In the genomic region with DNA sequence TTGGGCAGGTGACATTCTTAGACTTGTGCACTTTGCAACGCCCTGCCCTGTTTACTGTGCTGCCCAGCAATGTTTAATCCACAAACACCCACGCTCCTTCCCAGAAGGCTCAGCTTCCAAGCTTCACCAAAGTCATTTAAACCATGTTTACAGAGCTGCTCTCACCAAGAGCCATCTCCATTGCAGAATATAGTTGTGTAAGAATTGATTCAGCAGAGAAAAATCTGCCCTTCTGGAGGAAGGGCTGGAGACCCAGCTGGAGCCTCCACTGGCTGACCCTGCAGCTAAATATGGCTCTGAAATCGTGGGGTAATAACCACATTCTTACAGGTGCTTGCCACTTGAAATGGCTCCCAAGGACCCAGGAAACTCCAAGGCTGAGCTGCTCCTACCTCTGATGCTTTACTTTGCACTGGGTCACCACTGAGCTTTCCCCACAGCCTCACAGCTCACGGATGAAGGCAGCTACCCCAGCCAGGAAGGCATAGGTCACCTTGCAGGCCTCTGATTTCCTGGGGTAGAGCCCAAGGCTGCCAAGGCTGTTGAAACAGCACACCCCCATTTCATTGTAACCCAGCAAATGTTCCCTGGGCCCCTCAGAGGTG, we compare ENCODE assay signal across 10 cellular contexts. TPM values are rescaled to one million over a fixed set of nuclear protein-coding genes. Genes with fewer than 3 reads are reported as not detected.
A peak's percentile ranks its signal among the peaks of the same experiment; 100 is the strongest.
DNase-seq lines count a peak whose midpoint lies in the region; ATAC-seq and TF ChIP-seq lines count a peak whose summit lies in the region.
"Had no signal": no experiment of that assay in that cellular context is flagged by ENCODE, and none has a peak within 500 bp of the region (broad histone marks: within the 10 kb centered on the region; RNA-seq: fewer than 3 reads in every experiment).

No MANE protein-coding gene starts in this region.

- H3K27me3 ChIP-seq in fibroblast of lung (ENCODE audit: control insufficient read depth, insufficient read depth, low read length), result no peaks in the 10 kb centered on the region
- peaks cover 69% of the 10 kb centered on the region for H3K27me3 ChIP-seq in GM23338 (ENCODE audit: insufficient read depth)

- H3K4me3 Mint-ChIP-seq in T-helper 17 cell, result peak overlapping the region; percentile 72
- H3K4me3 Mint-ChIP-seq in GM23338, result no peak overlapping the region

- TF ChIP-seq CTCF in fibroblast of lung (conservative IDR thresholded peaks at IDR 0.05 in 1 of 2, IDR thresholded peaks at IDR 0.05 in 1 of 2; ENCODE audit: low read depth in 1 of 2, low read length in 2 of 2) (no peak), retinal pigment epithelial cell (conservative IDR thresholded peaks at IDR 0.05; ENCODE audit: low read depth, low read length) (no peak), GM23338 (conservative IDR thresholded peaks at IDR 0.05; ENCODE audit: low read depth in 2 of 2) (no peak)

- DNase-seq in EH (ENCODE audit: low read depth), result peak; percentile 91
- DNase-seq in T-helper 17 cell, result no peak
- DNase-seq in fibroblast of lung (ENCODE audit: low read depth in 2 of 2), result peak; percentile 91 to 93
- peak; percentile 80 for DNase-seq in retinal pigment epithelial cell (ENCODE audit: low read depth)
- no peak for DNase-seq in HPDE6-E6E7 (ENCODE audit: extremely low spot score)
- no peak for DNase-seq in GM23338 (ENCODE audit: low spot score)
- no peak for DNase-seq in HK-2 (ENCODE audit: unreplicated experiment)
- DNase-seq: activated CD8-positive, alpha-beta memory T cell treated with anti-CD3 and anti-CD28 coated beads for 24 hours; NCI-H526 had no signal

- H3K27me3 Mint-ChIP-seq in T-helper 17 cell, result no peaks in the 10 kb centered on the region
- peaks cover 19% of the 10 kb centered on the region for H3K27me3 Mint-ChIP-seq in GM23338 (ENCODE audit: insufficient read depth, low read depth, poor library complexity)

- H3K9me3 ChIP-seq in T-helper 17 cell (ENCODE audit: control insufficient read depth, low read length, poor library complexity, severe bottlenecking) (no peaks in the 10 kb centered on the region), fibroblast of lung (ENCODE audit: control insufficient read depth, insufficient read depth, low read depth, low read length) (no peaks in the 10 kb centered on the region)

- no peaks in the 10 kb centered on the region for H4K20me1 ChIP-seq in fibroblast of lung (ENCODE audit: control insufficient read depth, extremely low read depth, insufficient read depth, low read length)
- H4K20me1 ChIP-seq in GM23338 (replicated peaks; ENCODE audit: insufficient read depth), result no peaks in the 10 kb centered on the region

- no peaks in the 10 kb centered on the region; the same call in 1 of the 3 replicates for H3K9me3 Mint-ChIP-seq in GM23338

- H3K4me1 ChIP-seq in fibroblast of lung (ENCODE audit: control insufficient read depth, extremely low read depth, insufficient read depth, low read length), result peaks cover 49% of the 10 kb centered on the region
- H3K4me1 ChIP-seq in GM23338 (ENCODE audit: insufficient read depth), result peaks cover 29% of the 10 kb centered on the region

- ATAC-seq in T-helper 17 cell (no peak), GM23338 (no peak), HG03442 (IDR thresholded peaks at IDR 0.05; ENCODE audit: unreplicated experiment) (no peak)

- H3K36me3 Mint-ChIP-seq in T-helper 17 cell (ENCODE audit: low read depth), result peaks cover 13% of the 10 kb centered on the region
- peaks cover 41% of the 10 kb centered on the region for H3K36me3 Mint-ChIP-seq in GM23338 (ENCODE audit: low read depth)

- H3K4me1 Mint-ChIP-seq in T-helper 17 cell (peaks cover 62% of the 10 kb centered on the region), GM23338 (peaks cover 42% of the 10 kb centered on the region)

- H3K79me2 ChIP-seq in fibroblast of lung (ENCODE audit: control insufficient read depth, insufficient read depth, low read length) (peaks cover 85% of the 10 kb centered on the region), GM23338 (replicated peaks; ENCODE audit: insufficient read depth) (no peaks in the 10 kb centered on the region)

- peaks cover 25% of the 10 kb centered on the region for H3K36me3 ChIP-seq in fibroblast of lung (ENCODE audit: control insufficient read depth, insufficient read depth, low read length)
- no peaks in the 10 kb centered on the region for H3K36me3 ChIP-seq in GM23338 (ENCODE audit: insufficient read depth)

- H3K9ac ChIP-seq in fibroblast of lung (ENCODE audit: insufficient read depth, low read length), result no peak overlapping the region

- no peaks in the 10 kb centered on the region for H3K9me2 ChIP-seq in GM23338 (ENCODE audit: insufficient read depth)

- peak overlapping the region; percentile 46 for H3K4me2 ChIP-seq in fibroblast of lung (ENCODE audit: extremely low read depth, insufficient read depth, low read length)
- H3K4me2 ChIP-seq in GM23338, result no peak overlapping the region

- peak overlapping the region; percentile 77 for H3K27ac ChIP-seq in fibroblast of lung (ENCODE audit: insufficient read depth, low read length)
- no peak overlapping the region for H3K27ac ChIP-seq in GM23338 (ENCODE audit: low read depth)

- H2AFZ ChIP-seq in fibroblast of lung (ENCODE audit: low read length) (no peak overlapping the region), GM23338 (no peak overlapping the region)

- no peak overlapping the region for H3K4me3 ChIP-seq in fibroblast of lung (replicated peaks in 1 of 4; ENCODE audit: control extremely low read depth in 1 of 4, insufficient read depth in 1 of 4, low read depth in 3 of 4, low read length in 4 of 4)
- no peak overlapping the region for H3K4me3 ChIP-seq in retinal pigment epithelial cell (ENCODE audit: low read length)
- H3K4me3 ChIP-seq in GM23338, result no peak overlapping the region

- 0 out of 2 replicates have a peak, but pooled peaks cover 5% of the 10 kb centered on the region for H3F3A ChIP-seq in GM23338 (replicated peaks; ENCODE audit: low read depth)

- H3K27ac Mint-ChIP-seq in T-helper 17 cell (peak overlapping the region; percentile 91), GM23338 (no peak overlapping the region)

TF ChIP-seq in GM23338, 12 proteins besides CTCF, POLR2A, EP300 and RAD21:
- no peak for TF ChIP-seq ZNF114 (CRISPR knock-in tag; IDR thresholded peaks at IDR 0.05)
- TF ChIP-seq REST (IDR thresholded peaks at IDR 0.05; ENCODE audit: unreplicated experiment), result no peak
- no peak for TF ChIP-seq JUNB (IDR thresholded peaks at IDR 0.05; ENCODE audit: unreplicated experiment)
- no peak for TF ChIP-seq ETS1 (IDR thresholded peaks at IDR 0.05)
- TF ChIP-seq EZH2 (IDR thresholded peaks at IDR 0.05; ENCODE audit: low read depth, unreplicated experiment), result no peak
- no peak for TF ChIP-seq POLR2AphosphoS5 (IDR thresholded peaks at IDR 0.05; ENCODE audit: low read depth)
- TF ChIP-seq CREB1 (CRISPR knock-in tag; IDR thresholded peaks at IDR 0.05; ENCODE audit: low read depth), result no peak

RNA-seq across cellular contexts. Expression of gene CAPN2, which starts 8.8 kb away (rescaled TPM):
- total RNA-seq in T-helper 17 cell (100 to 1,000 TPM; 218 to 220 TPM), fibroblast of lung (332 and 488 TPM in 2 replicates)
- polyA plus RNA-seq in fibroblast of lung (318 and 387 TPM in 2 replicates), GM23338 (2016; fragmentation: Nextera tagmentation; extraction: Ambion mirVana) (8.4 and 8.8 TPM in 2 replicates)
- 376 and 416 TPM in 2 replicates for polyA plus RNA-seq in fibroblast of lung (2012)
- 336 and 352 TPM in 2 replicates for polyA minus RNA-seq in fibroblast of lung (ENCODE audit: low replicate concordance)
- total RNA-seq in GM23338 (2014; rRNA removed; shearing (Covaris generic)), result 17.5 and 17.8 TPM in 2 replicates

RNA-seq across cellular contexts. Expression of gene CAPN8, which starts 55.6 kb away (rescaled TPM):
- under 1 TPM; 0.60 to 0.91 TPM for total RNA-seq in T-helper 17 cell
- not detected in 2 replicates for total RNA-seq in fibroblast of lung
- not detected in 2 replicates for polyA plus RNA-seq in fibroblast of lung
- polyA plus RNA-seq in fibroblast of lung (2012), result not detected in 2 replicates
- polyA minus RNA-seq in fibroblast of lung (ENCODE audit: low replicate concordance), result not detected in 2 replicates
- not detected in 2 replicates for total RNA-seq in GM23338 (2014; rRNA removed; shearing (Covaris generic))
- not detected in 2 replicates for polyA plus RNA-seq in GM23338 (2016; fragmentation: Nextera tagmentation; extraction: Ambion mirVana)

Comparison
In these comparisons a context has a peak if more than half of its experiments do, and no peak if none do; other contexts are left out.
1. DNase-seq: peak in EH (single experiment), fibroblast of lung (2 of 2) and retinal pigment epithelial cell (single experiment); none in T-helper 17 cell (0 of 3), HPDE6-E6E7 (single experiment), GM23338 (single experiment) and HK-2 (single experiment).
2. RNA of gene CAPN2, which starts 8.8 kb away (total RNA-seq): 332 to 488 TPM in fibroblast of lung and 218 to 220 TPM in T-helper 17 cell; 17.5 to 17.8 TPM in GM23338; every median in the first group is over 10 times any median in the second.